In genomic region chr6:136751478-136751956, GRCh38 we compare ENCODE assay signal across 8 cellular contexts. TPM values are rescaled to one million over a fixed set of nuclear protein-coding genes. Genes with fewer than 3 reads are reported as not detected.
DNase-seq lines count a peak whose midpoint lies in the region; ATAC-seq lines count a peak whose summit lies in the region.

No MANE protein-coding gene starts in this region.

- H3K27ac Mint-ChIP-seq in T-helper 17 cell (peak overlapping the region; percentile 98), naive B cell (peak overlapping the region; percentile 40 to 92 (median 84))

- DNase-seq in stimulated activated CD4-positive, alpha-beta T cell treated with anti-CD3 and anti-CD28 coated beads, Interleukin-15, amount 100 ng/mL, for 24 hours: peak; percentile 41
- no peak for DNase-seq in stimulated activated CD4-positive, alpha-beta T cell treated with anti-CD3 and anti-CD28 coated beads, Interleukin-2, amount 100 ng/mL, for 48 hours
- DNase-seq in T-helper 17 cell: no peak
- peak; percentile 63 for DNase-seq in naive B cell
- no peak for DNase-seq in NCI-H1694 (lab: John Stamatoyannopoulos, UW)
- no peak for DNase-seq in activated gamma-delta T cell (lab: John Stamatoyannopoulos, UW)
- no peak for DNase-seq in cerebellar nuclear complex (lab: John Stamatoyannopoulos, UW)

- H3K9me3 Mint-ChIP-seq in naive B cell: no peaks in the 10 kb centered on the region

- no peaks in the 10 kb centered on the region for H3K9me3 ChIP-seq in T-helper 17 cell (ENCODE audit: control insufficient read depth, low read length, poor library complexity, severe bottlenecking)

- H3K4me1 Mint-ChIP-seq in T-helper 17 cell (peaks cover 73% of the 10 kb centered on the region), naive B cell (peaks cover 51 to 77% (median 68%) of the 10 kb centered on the region in 3 donors)

- ATAC-seq in HG03025 (IDR thresholded peaks at IDR 0.05; ENCODE audit: low FRiP score, unreplicated experiment): peak; percentile 91
- ATAC-seq in T-helper 17 cell: peak; percentile 55
- peak; percentile 97 to 98 for ATAC-seq in naive B cell (ENCODE audit: low read depth in 2 of 2)

- H3K4me3 Mint-ChIP-seq in T-helper 17 cell (peak overlapping the region; percentile 90), naive B cell (peak overlapping the region; percentile 1 to 84 (median 73))

- H3K27me3 Mint-ChIP-seq in T-helper 17 cell (no peaks in the 10 kb centered on the region), naive B cell (no peaks in the 10 kb centered on the region)

- H3K36me3 Mint-ChIP-seq in T-helper 17 cell (ENCODE audit: low read depth): no peaks in the 10 kb centered on the region
- H3K36me3 Mint-ChIP-seq in naive B cell: no peaks in the 10 kb centered on the region

RNA-seq across cellular contexts. Expression of gene MAP3K5, which starts 40.8 kb away (rescaled TPM):
- total RNA-seq in T-helper 17 cell: 10 to 100 TPM; 35.6 to 40.3 TPM
- 10 to 100 TPM in 3 of 6 donors, 1 to 10 TPM in 3; 5.8 to 15.5 (median 10.1) TPM for polyA plus RNA-seq in naive B cell (ENCODE audit: low read depth in 6 of 6)

Comparison
In these comparisons a context has a peak if more than half of its experiments do, and no peak if none do; other contexts are left out.
1. DNase-seq: peak in stimulated activated CD4-positive, alpha-beta T cell treated with anti-CD3 and anti-CD28 coated beads, Interleukin-15, amount 100 ng/mL, for 24 hours (single experiment) and naive B cell (single experiment); none in stimulated activated CD4-positive, alpha-beta T cell treated with anti-CD3 and anti-CD28 coated beads, Interleukin-2, amount 100 ng/mL, for 48 hours (0 of 2), T-helper 17 cell (0 of 3), NCI-H1694 (single experiment), activated gamma-delta T cell (single experiment) and cerebellar nuclear complex (0 of 2).
2. Peak in every context shown above with its lines, with median percentiles within 50 percentile points of each other: ATAC-seq.